10 cellular contexts compared by ENCODE assay signal in the genomic region with DNA sequence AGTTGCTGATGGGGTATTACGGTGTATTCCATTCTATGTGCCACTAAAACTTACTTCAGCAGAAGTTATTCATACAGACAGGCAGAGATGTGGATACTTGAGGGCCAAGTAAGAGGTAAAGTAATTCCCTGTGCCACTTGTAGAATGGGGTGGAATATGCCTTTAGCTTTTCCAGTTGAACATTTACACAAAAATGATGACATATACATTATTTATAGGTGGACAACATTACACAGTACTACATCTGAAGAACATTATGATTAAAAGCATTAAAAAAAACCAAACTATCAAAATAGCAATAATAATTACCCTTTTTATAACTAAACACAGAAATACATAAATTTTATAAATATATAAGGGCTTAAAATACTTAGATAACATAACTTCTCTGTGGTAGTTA. TPM values are rescaled to one million over a fixed set of nuclear protein-coding genes. Genes with fewer than 3 reads are reported as not detected.
"Had no signal": no experiment of that assay in that cellular context is flagged by ENCODE, and none has a peak within 500 bp of the region (broad histone marks: within the 10 kb centered on the region; RNA-seq: fewer than 3 reads in every experiment).

No MANE protein-coding gene starts in this region.

- H3K36me3 Mint-ChIP-seq: IgD-negative memory B cell had no signal

- H3K4me3 ChIP-seq: GM23248, HAP-1 had no signal

- H3K9ac ChIP-seq: GM23248 had no signal

- H3K4me3 Mint-ChIP-seq: HFFc6, IgD-negative memory B cell had no signal

- H3K9me3 ChIP-seq: HAP-1 had no signal

- H3K27ac Mint-ChIP-seq: HFFc6, IgD-negative memory B cell had no signal

- H3K27me3 Mint-ChIP-seq: IgD-negative memory B cell had no signal

- H2AFZ ChIP-seq: GM23248 had no signal

- H3K9me3 Mint-ChIP-seq: HFFc6 had no signal

- H3K36me3 ChIP-seq: HAP-1 had no signal

- H3K27ac ChIP-seq: GM23248, HL-60 had no signal

- ATAC-seq: HCT116 had no signal

- H3K4me1 Mint-ChIP-seq: IgD-negative memory B cell had no signal

- DNase-seq: GM23248, GOT3, H7, HFFc6, KG1 had no signal

RNA-seq across cellular contexts. Expression of gene SEMA3E, which starts 3.5 kb away (rescaled TPM):
- total RNA-seq: HFFc6, HT1080 had no signal
- polyA plus RNA-seq: IgD-negative memory B cell had no signal
